In the genomic region with DNA sequence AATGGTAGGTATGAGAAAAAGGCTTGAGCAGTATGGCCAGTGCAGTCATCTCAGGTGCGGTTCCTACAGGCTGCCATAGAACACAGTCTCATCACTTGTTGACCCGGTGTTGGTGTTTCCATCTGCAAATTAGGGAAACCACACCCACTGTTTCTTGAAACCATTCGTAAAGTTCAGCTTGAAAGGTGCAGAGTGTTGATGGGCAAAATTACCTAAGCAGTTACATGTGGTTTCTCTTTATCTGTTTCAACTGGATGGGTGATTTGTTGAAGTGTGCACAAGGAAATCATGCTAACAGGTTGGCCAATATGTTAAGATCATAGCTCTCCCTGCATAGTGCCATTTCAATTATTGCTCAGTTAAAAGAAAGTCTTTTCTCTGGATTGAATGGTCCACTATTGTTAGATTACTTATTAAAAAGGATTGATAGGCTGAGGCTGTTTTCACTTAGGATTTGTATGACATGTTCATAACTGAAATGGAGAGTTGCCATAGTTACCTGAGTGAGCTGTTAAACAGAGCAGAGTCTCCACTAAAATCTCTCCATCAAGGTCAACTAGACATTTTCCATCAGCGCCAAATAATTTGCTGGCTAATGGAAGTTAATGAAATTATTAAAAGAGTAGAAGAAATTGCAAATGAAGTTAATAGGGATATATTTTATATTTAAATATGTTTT, we compare ENCODE assay signal across 21 cellular contexts.
A peak's percentile ranks its signal among the peaks of the same experiment; 100 is the strongest.
DNase-seq lines count a peak whose midpoint lies in the region; ATAC-seq, FAIRE-seq and TF ChIP-seq lines count a peak whose summit lies in the region.
"Had no signal": no experiment of that assay in that cellular context is flagged by ENCODE, and none has a peak within 500 bp of the region (broad histone marks: within the 10 kb centered on the region; RNA-seq: fewer than 3 reads in every experiment).

No MANE protein-coding gene starts in this region.

- no peaks in the 10 kb centered on the region for H3K9me3 ChIP-seq in naive thymus-derived CD4-positive, alpha-beta T cell (ENCODE audit: control insufficient read depth in 2 of 3, low read length in 3 of 3)
- H3K9me3 ChIP-seq in gastroesophageal sphincter = no peaks in the 10 kb centered on the region
- H3K9me3 ChIP-seq: mucosa of descending colon, SJSA1, testis had no signal

- H3K4me1 ChIP-seq in naive thymus-derived CD4-positive, alpha-beta T cell (ENCODE audit: control insufficient read depth in 2 of 2, insufficient read depth in 2 of 2, low read length in 2 of 2) = peaks cover 17 to 21% of the 10 kb centered on the region in 2 donors
- H3K4me1 ChIP-seq in gastroesophageal sphincter = peaks cover 0 to 13% (median 0%) of the 10 kb centered on the region in 3 donors
- H3K4me1 ChIP-seq: testis had no signal

- no peak overlapping the region for H3K27ac ChIP-seq in naive thymus-derived CD4-positive, alpha-beta T cell (ENCODE audit: low read depth, low read length)
- no peak overlapping the region for H3K27ac ChIP-seq in gastroesophageal sphincter
- H3K27ac ChIP-seq: SJSA1, testis had no signal

- H3K4me3 ChIP-seq in AG10803 (ENCODE audit: low read length) (no peak overlapping the region), gastroesophageal sphincter (no peak overlapping the region)
- no peak overlapping the region for H3K4me3 ChIP-seq in naive thymus-derived CD4-positive, alpha-beta T cell (ENCODE audit: low read length)
- H3K4me3 ChIP-seq: mucosa of descending colon, SJSA1, testis had no signal

- no peak for TF ChIP-seq CTCF in AG10803 (conservative IDR thresholded peaks at IDR 0.05; ENCODE audit: low read length)
- TF ChIP-seq CTCF in gastroesophageal sphincter (IDR thresholded peaks at IDR 0.05) = no peak

- no peak overlapping the region for H3K4me3 Mint-ChIP-seq in activated naive CD8-positive, alpha-beta T cell
- peak overlapping the region in 4 of 10 donors; percentile 3 to 28 (median 22) for H3K4me3 Mint-ChIP-seq in naive thymus-derived CD4-positive, alpha-beta T cell
- H3K4me3 Mint-ChIP-seq: endodermal cell had no signal

- CTCF ChIA-PET in naive thymus-derived CD4-positive, alpha-beta T cell (lab: Charles Lee) = interaction anchor here (1.5 kb wide), 1 partner anchor 216 kb away, joined by 4 read pairs; the partner anchor contains the start of gene MAML2

- H3K9me3 Mint-ChIP-seq in activated naive CD8-positive, alpha-beta T cell (ENCODE audit: low read depth) = no peaks in the 10 kb centered on the region
- peaks cover 0 to 4% (median 0%) of the 10 kb centered on the region in 11 donors for H3K9me3 Mint-ChIP-seq in naive thymus-derived CD4-positive, alpha-beta T cell
- H3K9me3 Mint-ChIP-seq: endodermal cell had no signal

- DNase-seq in AG10803 (ENCODE audit: low read depth) (peak; percentile 45), GM12891 (ENCODE audit: insufficient read length, low spot score) (no peak), Ammon's horn (ENCODE audit: low spot score) (no peak), SIG-M5 treated with dmso at 0.1 percent for 504 hours (lab: John Stamatoyannopoulos, UW; ENCODE audit: unreplicated experiment) (no peak)
- DNase-seq in naive thymus-derived CD4-positive, alpha-beta T cell = no peak
- DNase-seq: activated gamma-delta T cell treated with Interleukin-2 at 50 U/mL for 16 hours; endodermal cell; head of caudate nucleus; Karpas-422; mucosa of descending colon; NCI-H2171; NCI-H82; retina; stimulated activated CD4-positive, alpha-beta T cell treated with anti-CD3 and anti-CD28 coated beads, Interleukin-12 subunit alpha, Interleukin-12 subunit beta, amount 100 ng/mL, for 4 hours; stimulated activated CD8-positive, alpha-beta memory T cell treated with anti-CD3 and anti-CD28 coated beads, Interleukin-4, amount 100 ng/mL, for 48 hours; T1000; testis had no signal

- 67 to 70% methylated on average over 3 to 4 of the region's 4 CpGs for WGBS in gastroesophageal sphincter (ENCODE audit: low coverage in 1 of 2), 2 donors

- FAIRE-seq in GM12891 (lab: Jason Lieb, UNC) = peak; percentile 79

- peaks cover 79% of the 10 kb centered on the region for H3K4me1 Mint-ChIP-seq in activated naive CD8-positive, alpha-beta T cell (ENCODE audit: low read depth)
- H3K4me1 Mint-ChIP-seq in naive thymus-derived CD4-positive, alpha-beta T cell = peaks cover 24 to 91% (median 75%) of the 10 kb centered on the region in 7 donors
- H3K4me1 Mint-ChIP-seq: endodermal cell had no signal

- H3K27ac Mint-ChIP-seq in activated naive CD8-positive, alpha-beta T cell = peak overlapping the region; percentile 68
- H3K27ac Mint-ChIP-seq in naive thymus-derived CD4-positive, alpha-beta T cell = peak overlapping the region in 8 of 9 donors; percentile 21 to 81 (median 52)
- H3K27ac Mint-ChIP-seq: endodermal cell had no signal

- peaks cover 0 to 9% (median 0%) of the 10 kb centered on the region in 3 experiments for H3K36me3 ChIP-seq in naive thymus-derived CD4-positive, alpha-beta T cell (ENCODE audit: control insufficient read depth in 2 of 3, insufficient read depth in 3 of 3, low read length in 3 of 3)
- no peaks in the 10 kb centered on the region for H3K36me3 ChIP-seq in gastroesophageal sphincter
- H3K36me3 ChIP-seq: SJSA1 had no signal

- peaks cover 33% of the 10 kb centered on the region for H3K36me3 Mint-ChIP-seq in activated naive CD8-positive, alpha-beta T cell
- peaks cover 10 to 63% (median 56%) of the 10 kb centered on the region in 5 donors for H3K36me3 Mint-ChIP-seq in naive thymus-derived CD4-positive, alpha-beta T cell

- no peaks in the 10 kb centered on the region for H3K27me3 Mint-ChIP-seq in activated naive CD8-positive, alpha-beta T cell
- no peaks in the 10 kb centered on the region for H3K27me3 Mint-ChIP-seq in naive thymus-derived CD4-positive, alpha-beta T cell

- H3K27me3 ChIP-seq in naive thymus-derived CD4-positive, alpha-beta T cell (ENCODE audit: control insufficient read depth in 2 of 2, insufficient read depth in 2 of 2, low read length in 2 of 2) = no peaks in the 10 kb centered on the region
- no peaks in the 10 kb centered on the region for H3K27me3 ChIP-seq in gastroesophageal sphincter
- H3K27me3 ChIP-seq: SJSA1, testis had no signal

- no peak for TF ChIP-seq EP300 in gastroesophageal sphincter (IDR thresholded peaks at IDR 0.05)

- POLR2A ChIA-PET in naive thymus-derived CD4-positive, alpha-beta T cell (lab: Charles Lee) = interaction anchor here (0.9 kb wide), 1 partner anchor 11 kb away, joined by 3 read pairs; no protein-coding TSS in a partner anchor

- intact Hi-C loops in naive thymus-derived CD4-positive, alpha-beta T cell (cut with micrococcal nuclease) = no loop called here

- no peak for ATAC-seq in naive thymus-derived CD4-positive, alpha-beta T cell
- ATAC-seq in gastroesophageal sphincter = no peak
- ATAC-seq: left lobe of liver had no signal

- TF ChIP-seq POLR2A in GM12891 (IDR thresholded peaks at IDR 0.05; ENCODE audit: low read depth, low read length) (no peak), gastroesophageal sphincter (IDR thresholded peaks at IDR 0.05) (no peak)

TF ChIP-seq in GM12891, 5 proteins besides CTCF, POLR2A, EP300 and RAD21:
- TF ChIP-seq POLR2AphosphoS5 (IDR thresholded peaks at IDR 0.05; ENCODE audit: low read depth, low read length) = no peak
- no peak for TF ChIP-seq TAF1 (IDR thresholded peaks at IDR 0.05; ENCODE audit: low read depth, low read length)
- TF ChIP-seq POU2F2 (IDR thresholded peaks at IDR 0.05; ENCODE audit: low read depth, low read length) = no peak
- TF ChIP-seq PAX5 (IDR thresholded peaks at IDR 0.05; ENCODE audit: insufficient read depth, low read length, severe bottlenecking) = no peak
- TF ChIP-seq SPI1 (IDR thresholded peaks at IDR 0.05; ENCODE audit: low read depth, low read length) = no peak
TF ChIP-seq in GM12891: peak in this region for 0.
